In genomic region chr5:170076707-170077106, GRCh38 we compare ENCODE assay signal across 15 cellular contexts. TPM values are rescaled to one million over a fixed set of nuclear protein-coding genes. Genes with fewer than 3 reads are reported as not detected.
DNase-seq lines count a peak whose midpoint lies in the region; ATAC-seq lines count a peak whose summit lies in the region.
"Had no signal": no experiment of that assay in that cellular context is flagged by ENCODE, and none has a peak within 500 bp of the region (broad histone marks: within the 10 kb centered on the region; RNA-seq: fewer than 3 reads in every experiment).

No MANE protein-coding gene starts in this region.

- no peaks in the 10 kb centered on the region for H3K9me3 Mint-ChIP-seq in activated CD4-positive, alpha-beta memory T cell treated with anti-CD3 and anti-CD28 coated beads for 36 hours
- H3K9me3 Mint-ChIP-seq in activated CD4-positive, alpha-beta memory T cell treated with anti-CD3 and anti-CD28 coated beads, Interleukin-2, amount 10 ng/mL, durations not matched to agents 7 days and 5 days, result no peaks in the 10 kb centered on the region
- no peaks in the 10 kb centered on the region for H3K9me3 Mint-ChIP-seq in activated naive CD8-positive, alpha-beta T cell (ENCODE audit: low read depth)
- no peaks in the 10 kb centered on the region for H3K9me3 Mint-ChIP-seq in activated naive CD8-positive, alpha-beta T cell treated with anti-CD3 and anti-CD28 coated beads for 36 hours
- no peaks in the 10 kb centered on the region for H3K9me3 Mint-ChIP-seq in activated naive CD8-positive, alpha-beta T cell treated with anti-CD3 and anti-CD28 coated beads, Interleukin-2, amount 50 U/mL, for 24 hours
- H3K9me3 Mint-ChIP-seq: CD8-positive, alpha-beta T cell; GM23338 had no signal

- peak; percentile 19 for DNase-seq in activated CD4-positive, alpha-beta memory T cell treated with anti-CD3 and anti-CD28 coated beads for 36 hours
- DNase-seq in activated CD4-positive, alpha-beta memory T cell treated with anti-CD3 and anti-CD28 coated beads, Interleukin-2, amount 10 ng/mL, durations not matched to agents 7 days and 5 days, result no peak
- no peak for DNase-seq in activated naive CD8-positive, alpha-beta T cell treated with anti-CD3 and anti-CD28 coated beads for 36 hours
- no peak for DNase-seq in activated naive CD8-positive, alpha-beta T cell treated with anti-CD3 and anti-CD28 coated beads, Interleukin-2, amount 50 U/mL, for 24 hours
- no peak for DNase-seq in inferior parietal cortex (ENCODE audit: extremely low spot score)
- DNase-seq: Calu3; CD8-positive, alpha-beta T cell; DMS79 treated with DMSO at 0.1 percent for 48 hours; GF-D8; HCEC 1CT had no signal

- H3K4me3 Mint-ChIP-seq in activated CD4-positive, alpha-beta memory T cell treated with anti-CD3 and anti-CD28 coated beads for 36 hours, result no peak overlapping the region
- H3K4me3 Mint-ChIP-seq in activated CD4-positive, alpha-beta memory T cell treated with anti-CD3 and anti-CD28 coated beads, Interleukin-2, amount 10 ng/mL, durations not matched to agents 7 days and 5 days, result no peak overlapping the region
- H3K4me3 Mint-ChIP-seq in activated naive CD8-positive, alpha-beta T cell, result no peak overlapping the region
- H3K4me3 Mint-ChIP-seq in activated naive CD8-positive, alpha-beta T cell treated with anti-CD3 and anti-CD28 coated beads for 36 hours, result no peak overlapping the region
- H3K4me3 Mint-ChIP-seq in activated naive CD8-positive, alpha-beta T cell treated with anti-CD3 and anti-CD28 coated beads, Interleukin-2, amount 50 U/mL, for 24 hours, result no peak overlapping the region
- H3K4me3 Mint-ChIP-seq: B cell; CD8-positive, alpha-beta T cell; GM23338 had no signal

- POLR2A ChIA-PET in activated CD4-positive, alpha-beta memory T cell treated with anti-CD3 and anti-CD28 coated beads for 36 hours (lab: Charles Lee), result no interaction called here
- POLR2A ChIA-PET in activated CD4-positive, alpha-beta memory T cell treated with anti-CD3 and anti-CD28 coated beads, Interleukin-2, amount 10 ng/mL, durations not matched to agents 7 days and 5 days (lab: Charles Lee), result no interaction called here

- intact Hi-C loops in activated CD4-positive, alpha-beta memory T cell treated with anti-CD3 and anti-CD28 coated beads for 36 hours (cut with micrococcal nuclease), result loop anchor here (10.0 kb wide), 1 partner anchor 362 kb away; no protein-coding TSS in a partner anchor

- H3K4me1 Mint-ChIP-seq in activated CD4-positive, alpha-beta memory T cell treated with anti-CD3 and anti-CD28 coated beads for 36 hours (ENCODE audit: low read depth), result peaks cover 17% of the 10 kb centered on the region
- H3K4me1 Mint-ChIP-seq in activated CD4-positive, alpha-beta memory T cell treated with anti-CD3 and anti-CD28 coated beads, Interleukin-2, amount 10 ng/mL, durations not matched to agents 7 days and 5 days, result no peaks in the 10 kb centered on the region
- no peaks in the 10 kb centered on the region for H3K4me1 Mint-ChIP-seq in activated naive CD8-positive, alpha-beta T cell (ENCODE audit: low read depth)
- peaks cover 11% of the 10 kb centered on the region for H3K4me1 Mint-ChIP-seq in activated naive CD8-positive, alpha-beta T cell treated with anti-CD3 and anti-CD28 coated beads for 36 hours
- H3K4me1 Mint-ChIP-seq in activated naive CD8-positive, alpha-beta T cell treated with anti-CD3 and anti-CD28 coated beads, Interleukin-2, amount 50 U/mL, for 24 hours, result peaks cover 8% of the 10 kb centered on the region
- H3K4me1 Mint-ChIP-seq: B cell, GM23338 had no signal

- peak; percentile 36 for ATAC-seq in activated naive CD8-positive, alpha-beta T cell treated with anti-CD3 and anti-CD28 coated beads, Interleukin-2, amount 50 U/mL, for 24 hours
- ATAC-seq: CD8-positive, alpha-beta T cell; GM23338 had no signal

- CTCF ChIA-PET in activated CD4-positive, alpha-beta memory T cell treated with anti-CD3 and anti-CD28 coated beads for 36 hours (lab: Charles Lee), result no interaction called here
- CTCF ChIA-PET in activated CD4-positive, alpha-beta memory T cell treated with anti-CD3 and anti-CD28 coated beads, Interleukin-2, amount 10 ng/mL, durations not matched to agents 7 days and 5 days (lab: Charles Lee), result no interaction called here

- H3K27me3 Mint-ChIP-seq in activated CD4-positive, alpha-beta memory T cell treated with anti-CD3 and anti-CD28 coated beads for 36 hours, result no peaks in the 10 kb centered on the region
- no peaks in the 10 kb centered on the region for H3K27me3 Mint-ChIP-seq in activated CD4-positive, alpha-beta memory T cell treated with anti-CD3 and anti-CD28 coated beads, Interleukin-2, amount 10 ng/mL, durations not matched to agents 7 days and 5 days
- H3K27me3 Mint-ChIP-seq in activated naive CD8-positive, alpha-beta T cell, result no peaks in the 10 kb centered on the region
- H3K27me3 Mint-ChIP-seq in activated naive CD8-positive, alpha-beta T cell treated with anti-CD3 and anti-CD28 coated beads for 36 hours, result no peaks in the 10 kb centered on the region
- no peaks in the 10 kb centered on the region for H3K27me3 Mint-ChIP-seq in activated naive CD8-positive, alpha-beta T cell treated with anti-CD3 and anti-CD28 coated beads, Interleukin-2, amount 50 U/mL, for 24 hours
- H3K27me3 Mint-ChIP-seq: B cell had no signal

- H3K36me3 Mint-ChIP-seq in activated CD4-positive, alpha-beta memory T cell treated with anti-CD3 and anti-CD28 coated beads for 36 hours, result peaks cover 53% of the 10 kb centered on the region
- peaks cover 73% of the 10 kb centered on the region for H3K36me3 Mint-ChIP-seq in activated CD4-positive, alpha-beta memory T cell treated with anti-CD3 and anti-CD28 coated beads, Interleukin-2, amount 10 ng/mL, durations not matched to agents 7 days and 5 days (ENCODE audit: low read depth)
- peaks cover 17% of the 10 kb centered on the region for H3K36me3 Mint-ChIP-seq in activated naive CD8-positive, alpha-beta T cell
- H3K36me3 Mint-ChIP-seq in activated naive CD8-positive, alpha-beta T cell treated with anti-CD3 and anti-CD28 coated beads for 36 hours, result peaks cover 32% of the 10 kb centered on the region
- peaks cover 44% of the 10 kb centered on the region for H3K36me3 Mint-ChIP-seq in activated naive CD8-positive, alpha-beta T cell treated with anti-CD3 and anti-CD28 coated beads, Interleukin-2, amount 50 U/mL, for 24 hours (ENCODE audit: low read depth)

- peak overlapping the region; percentile 44 for H3K27ac Mint-ChIP-seq in activated CD4-positive, alpha-beta memory T cell treated with anti-CD3 and anti-CD28 coated beads for 36 hours
- H3K27ac Mint-ChIP-seq in activated CD4-positive, alpha-beta memory T cell treated with anti-CD3 and anti-CD28 coated beads, Interleukin-2, amount 10 ng/mL, durations not matched to agents 7 days and 5 days, result no peak overlapping the region
- peak overlapping the region; percentile 8 for H3K27ac Mint-ChIP-seq in activated naive CD8-positive, alpha-beta T cell
- no peak overlapping the region for H3K27ac Mint-ChIP-seq in activated naive CD8-positive, alpha-beta T cell treated with anti-CD3 and anti-CD28 coated beads for 36 hours
- no peak overlapping the region for H3K27ac Mint-ChIP-seq in activated naive CD8-positive, alpha-beta T cell treated with anti-CD3 and anti-CD28 coated beads, Interleukin-2, amount 50 U/mL, for 24 hours
- H3K27ac Mint-ChIP-seq: B cell; CD8-positive, alpha-beta T cell; GM23338 had no signal

RNA-seq across cellular contexts. Expression of gene FOXI1, which starts 29.0 kb away (rescaled TPM):
- not detected for total RNA-seq in activated CD4-positive, alpha-beta memory T cell treated with anti-CD3 and anti-CD28 coated beads for 36 hours
- total RNA-seq in activated CD4-positive, alpha-beta memory T cell treated with anti-CD3 and anti-CD28 coated beads, Interleukin-2, amount 10 ng/mL, durations not matched to agents 7 days and 5 days, result not detected
- not detected for total RNA-seq in activated naive CD8-positive, alpha-beta T cell treated with anti-CD3 and anti-CD28 coated beads for 36 hours
- total RNA-seq: A172; B cell; Calu3; CD8-positive, alpha-beta T cell; GM23338; HT1080 had no signal

Comparison
In these comparisons a context has a peak if more than half of its experiments do, and no peak if none do; other contexts are left out.
1. H3K27ac Mint-ChIP-seq: peak in activated CD4-positive, alpha-beta memory T cell treated with anti-CD3 and anti-CD28 coated beads for 36 hours (single experiment) and activated naive CD8-positive, alpha-beta T cell (single experiment); none in activated CD4-positive, alpha-beta memory T cell treated with anti-CD3 and anti-CD28 coated beads, Interleukin-2, amount 10 ng/mL, durations not matched to agents 7 days and 5 days (single experiment), activated naive CD8-positive, alpha-beta T cell treated with anti-CD3 and anti-CD28 coated beads for 36 hours (single experiment) and activated naive CD8-positive, alpha-beta T cell treated with anti-CD3 and anti-CD28 coated beads, Interleukin-2, amount 50 U/mL, for 24 hours (single experiment).